In the genomic region with DNA sequence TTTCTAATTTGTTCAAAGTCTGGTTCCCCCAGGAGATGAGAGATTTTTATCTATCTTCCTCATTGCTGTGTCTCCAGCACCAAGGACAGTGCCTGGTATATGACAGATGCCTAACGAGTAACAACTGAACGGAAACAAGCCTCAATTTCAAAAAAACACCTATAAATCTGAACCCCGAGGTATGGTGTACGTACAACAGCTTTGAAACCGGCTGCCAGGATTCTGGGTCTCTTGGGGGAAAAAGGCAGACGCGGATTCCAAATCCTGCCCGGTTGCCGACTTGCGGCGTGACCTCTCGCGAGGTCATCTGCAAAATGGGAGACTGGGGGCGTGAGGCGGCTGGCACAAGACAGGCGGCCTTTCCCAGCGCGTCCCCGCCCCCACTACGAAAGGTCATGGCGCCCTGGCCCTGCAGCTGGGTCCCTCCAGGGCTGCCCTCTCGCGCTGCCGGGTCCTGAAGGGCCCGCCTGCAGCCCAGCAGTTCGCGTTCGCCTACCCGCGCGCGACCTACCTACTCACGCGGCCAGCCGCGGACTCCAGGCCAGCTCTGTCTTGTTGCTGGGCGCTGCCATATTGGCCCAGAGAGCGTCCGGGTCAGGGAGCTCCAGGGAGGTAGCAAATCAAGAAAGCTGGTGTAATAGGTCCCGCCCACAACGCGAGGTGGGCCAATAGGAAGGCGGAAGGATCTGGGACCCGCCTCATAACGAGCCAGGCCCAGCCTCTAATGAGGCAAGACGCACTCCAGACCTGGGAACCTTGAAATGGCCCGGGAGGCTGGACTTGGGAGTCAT, we compare ENCODE assay signal across 1 cellular context.
TF ChIP-seq lines count a peak whose summit lies in the region.

A gene with protein sequence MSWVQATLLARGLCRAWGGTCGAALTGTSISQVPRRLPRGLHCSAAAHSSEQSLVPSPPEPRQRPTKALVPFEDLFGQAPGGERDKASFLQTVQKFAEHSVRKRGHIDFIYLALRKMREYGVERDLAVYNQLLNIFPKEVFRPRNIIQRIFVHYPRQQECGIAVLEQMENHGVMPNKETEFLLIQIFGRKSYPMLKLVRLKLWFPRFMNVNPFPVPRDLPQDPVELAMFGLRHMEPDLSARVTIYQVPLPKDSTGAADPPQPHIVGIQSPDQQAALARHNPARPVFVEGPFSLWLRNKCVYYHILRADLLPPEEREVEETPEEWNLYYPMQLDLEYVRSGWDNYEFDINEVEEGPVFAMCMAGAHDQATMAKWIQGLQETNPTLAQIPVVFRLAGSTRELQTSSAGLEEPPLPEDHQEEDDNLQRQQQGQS (minus strand): TSS at position 584 of the 791 bp plus-strand sequence. CDS start 9,964 bp downstream, outside the sequence.

TF ChIP-seq in A549, 52 proteins besides CTCF, POLR2A, EP300 and RAD21 (continued from another document):
- TF ChIP-seq, protein P1, sequence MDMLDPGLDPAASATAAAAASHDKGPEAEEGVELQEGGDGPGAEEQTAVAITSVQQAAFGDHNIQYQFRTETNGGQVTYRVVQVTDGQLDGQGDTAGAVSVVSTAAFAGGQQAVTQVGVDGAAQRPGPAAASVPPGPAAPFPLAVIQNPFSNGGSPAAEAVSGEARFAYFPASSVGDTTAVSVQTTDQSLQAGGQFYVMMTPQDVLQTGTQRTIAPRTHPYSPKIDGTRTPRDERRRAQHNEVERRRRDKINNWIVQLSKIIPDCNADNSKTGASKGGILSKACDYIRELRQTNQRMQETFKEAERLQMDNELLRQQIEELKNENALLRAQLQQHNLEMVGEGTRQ (IDR thresholded peaks at IDR 0.05) = no peak
- TF ChIP-seq KDM5A (IDR thresholded peaks at IDR 0.05) (peak; percentile 91), SMC3 (IDR thresholded peaks at IDR 0.05) (no peak), PHF8 (IDR thresholded peaks at IDR 0.05; ENCODE audit: borderline replicate concordance, low read depth) (peak; percentile 54; the same call in 1 of the 2 replicates), TFCP2L1 (CRISPR knock-in tag; IDR thresholded peaks at IDR 0.05) (no peak), HOXB13 (CRISPR knock-in tag; IDR thresholded peaks at IDR 0.05; ENCODE audit: low read depth) (no peak), KDM1A (IDR thresholded peaks at IDR 0.05; ENCODE audit: low read depth) (no peak), ZFP36 (IDR thresholded peaks at IDR 0.05; ENCODE audit: borderline replicate concordance, partially characterized antibody) (no peak), RARB (CRISPR knock-in tag; IDR thresholded peaks at IDR 0.05) (no peak), RNF2 (IDR thresholded peaks at IDR 0.05; ENCODE audit: borderline replicate concordance, low read depth) (no peak), CEBPB (IDR thresholded peaks at IDR 0.05) (peak in 1 of 2 experiments; percentile 31; a peak in 1 of 4 replicates), ZC3H11A (IDR thresholded peaks at IDR 0.05) (no peak), NFE2L2 (conservative IDR thresholded peaks at IDR 0.05; ENCODE audit: low read length) (no peak), RFX5 (IDR thresholded peaks at IDR 0.05) (peak; percentile 65; the same call in 1 of the 2 replicates), CHD2 (IDR thresholded peaks at IDR 0.05; ENCODE audit: low read length, partially characterized antibody) (peak; percentile 71), HEYL (CRISPR knock-in tag; IDR thresholded peaks at IDR 0.05) (no peak), HOXA7 (CRISPR knock-in tag; IDR thresholded peaks at IDR 0.05) (no peak), GATA3 (IDR thresholded peaks at IDR 0.05; ENCODE audit: borderline replicate concordance) (no peak)
- TF ChIP-seq, protein P2, sequence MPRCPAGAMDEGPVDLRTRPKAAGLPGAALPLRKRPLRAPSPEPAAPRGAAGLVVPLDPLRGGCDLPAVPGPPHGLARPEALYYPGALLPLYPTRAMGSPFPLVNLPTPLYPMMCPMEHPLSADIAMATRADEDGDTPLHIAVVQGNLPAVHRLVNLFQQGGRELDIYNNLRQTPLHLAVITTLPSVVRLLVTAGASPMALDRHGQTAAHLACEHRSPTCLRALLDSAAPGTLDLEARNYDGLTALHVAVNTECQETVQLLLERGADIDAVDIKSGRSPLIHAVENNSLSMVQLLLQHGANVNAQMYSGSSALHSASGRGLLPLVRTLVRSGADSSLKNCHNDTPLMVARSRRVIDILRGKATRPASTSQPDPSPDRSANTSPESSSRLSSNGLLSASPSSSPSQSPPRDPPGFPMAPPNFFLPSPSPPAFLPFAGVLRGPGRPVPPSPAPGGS (IDR thresholded peaks at IDR 0.05) = no peak
- TF ChIP-seq, protein P3, sequence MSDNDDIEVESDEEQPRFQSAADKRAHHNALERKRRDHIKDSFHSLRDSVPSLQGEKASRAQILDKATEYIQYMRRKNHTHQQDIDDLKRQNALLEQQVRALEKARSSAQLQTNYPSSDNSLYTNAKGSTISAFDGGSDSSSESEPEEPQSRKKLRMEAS (IDR thresholded peaks at IDR 0.05) = 0 out of 2 replicates have a peak, but pooled peaks have one; percentile 53
- TF ChIP-seq, protein P4, sequence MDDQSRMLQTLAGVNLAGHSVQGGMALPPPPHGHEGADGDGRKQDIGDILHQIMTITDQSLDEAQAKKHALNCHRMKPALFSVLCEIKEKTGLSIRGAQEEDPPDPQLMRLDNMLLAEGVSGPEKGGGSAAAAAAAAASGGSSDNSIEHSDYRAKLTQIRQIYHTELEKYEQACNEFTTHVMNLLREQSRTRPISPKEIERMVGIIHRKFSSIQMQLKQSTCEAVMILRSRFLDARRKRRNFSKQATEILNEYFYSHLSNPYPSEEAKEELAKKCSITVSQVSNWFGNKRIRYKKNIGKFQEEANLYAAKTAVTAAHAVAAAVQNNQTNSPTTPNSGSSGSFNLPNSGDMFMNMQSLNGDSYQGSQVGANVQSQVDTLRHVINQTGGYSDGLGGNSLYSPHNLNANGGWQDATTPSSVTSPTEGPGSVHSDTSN (IDR thresholded peaks at IDR 0.05) = no peak
- TF ChIP-seq, protein P5, sequence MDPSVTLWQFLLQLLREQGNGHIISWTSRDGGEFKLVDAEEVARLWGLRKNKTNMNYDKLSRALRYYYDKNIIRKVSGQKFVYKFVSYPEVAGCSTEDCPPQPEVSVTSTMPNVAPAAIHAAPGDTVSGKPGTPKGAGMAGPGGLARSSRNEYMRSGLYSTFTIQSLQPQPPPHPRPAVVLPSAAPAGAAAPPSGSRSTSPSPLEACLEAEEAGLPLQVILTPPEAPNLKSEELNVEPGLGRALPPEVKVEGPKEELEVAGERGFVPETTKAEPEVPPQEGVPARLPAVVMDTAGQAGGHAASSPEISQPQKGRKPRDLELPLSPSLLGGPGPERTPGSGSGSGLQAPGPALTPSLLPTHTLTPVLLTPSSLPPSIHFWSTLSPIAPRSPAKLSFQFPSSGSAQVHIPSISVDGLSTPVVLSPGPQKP (IDR thresholded peaks at IDR 0.05; ENCODE audit: low read depth, low read length) = no peak
- TF ChIP-seq, protein P6, sequence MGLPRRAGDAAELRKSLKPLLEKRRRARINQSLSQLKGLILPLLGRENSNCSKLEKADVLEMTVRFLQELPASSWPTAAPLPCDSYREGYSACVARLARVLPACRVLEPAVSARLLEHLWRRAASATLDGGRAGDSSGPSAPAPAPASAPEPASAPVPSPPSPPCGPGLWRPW (IDR thresholded peaks at IDR 0.05) = no peak
